ENCODE assay signal across 9 cellular contexts in genomic region chr12:53756300-53757094, GRCh38. TPM values are rescaled to one million over a fixed set of nuclear protein-coding genes. Genes with fewer than 3 reads are reported as not detected.
DNase-seq lines count a peak whose midpoint lies in the region; FAIRE-seq and TF ChIP-seq lines count a peak whose summit lies in the region.
"Had no signal": no experiment of that assay in that cellular context is flagged by ENCODE, and none has a peak within 500 bp of the region (broad histone marks: within the 10 kb centered on the region; RNA-seq: fewer than 3 reads in every experiment).

No MANE protein-coding gene starts in this region.

- dilution Hi-C loops in endothelial cell of umbilical vein (cut with MboI; ENCODE audit: extremely low pct_ligation_motif_present, low sequenced_read_pairs) = no loop called here

- no peaks in the 10 kb centered on the region for H3K79me1 ChIP-seq in trophoblast cell (ENCODE audit: low read length)

- H3K9me1 ChIP-seq in endothelial cell of umbilical vein (replicated peaks; ENCODE audit: control insufficient read depth, extremely low read depth, insufficient read depth, low read length) = no peaks in the 10 kb centered on the region

- H3K4ac ChIP-seq in trophoblast cell (ENCODE audit: low read depth, low read length) = no peak overlapping the region

- CTCF ChIA-PET in endothelial cell of umbilical vein (lab: Charles Lee) = interaction anchor here (0.7 to 3.7 kb wide), 21 partner anchors 9 to 705 kb away, joined by 3 to 69 read pairs (median 4); no protein-coding TSS in a partner anchor

- H3K9ac ChIP-seq in endothelial cell of umbilical vein (replicated peaks; ENCODE audit: extremely low read depth, insufficient read depth, low read length) = no peak overlapping the region
- H3K9ac ChIP-seq in trophoblast cell (ENCODE audit: low read length) = no peak overlapping the region

- H3K27me3 ChIP-seq in endothelial cell of umbilical vein (ENCODE audit: control insufficient read depth in 2 of 2, insufficient read depth in 2 of 2, low read length in 2 of 2) = peaks cover 59 to 69% of the 10 kb centered on the region in 2 experiments
- peaks cover 40% of the 10 kb centered on the region for H3K27me3 ChIP-seq in trophoblast cell (ENCODE audit: insufficient read depth, low read length)
- no peaks in the 10 kb centered on the region for H3K27me3 ChIP-seq in ascending aorta

- no peak overlapping the region for H2AK5ac ChIP-seq in trophoblast cell (ENCODE audit: low read length)

- no peaks in the 10 kb centered on the region for H3K79me2 ChIP-seq in endothelial cell of umbilical vein (ENCODE audit: control insufficient read depth, insufficient read depth, low read length)
- H3K79me2 ChIP-seq in trophoblast cell (ENCODE audit: control insufficient read depth, insufficient read depth, low read length, poor library complexity) = no peaks in the 10 kb centered on the region

- H3K4me3 ChIP-seq in endothelial cell of umbilical vein (replicated peaks in 1 of 3; ENCODE audit: insufficient read depth in 1 of 3, low read depth in 1 of 3, low read length in 3 of 3) = no peak overlapping the region
- H3K4me3 ChIP-seq in trophoblast cell (ENCODE audit: low read depth, low read length) = no peak overlapping the region
- H3K4me3 ChIP-seq in ascending aorta = peak overlapping the region in 1 of 2 donors; percentile 20

- H3K4me1 ChIP-seq in endothelial cell of umbilical vein (ENCODE audit: control insufficient read depth, extremely low read depth, insufficient read depth, low read length) = peaks cover 3% of the 10 kb centered on the region
- H3K4me1 ChIP-seq in trophoblast cell (ENCODE audit: control insufficient read depth in 1 of 2, insufficient read depth in 2 of 2, low read length in 2 of 2) = peaks cover 2% of the 10 kb centered on the region in 2 experiments
- peaks cover 0 to 4% of the 10 kb centered on the region in 2 donors for H3K4me1 ChIP-seq in ascending aorta

- DNase-seq in NCI-H1694 treated with DMSO at 0.1 percent for 48 hours (lab: John Stamatoyannopoulos, UW) (peak; percentile 17), NCI-H1694 (lab: John Stamatoyannopoulos, UW) (no peak), NCI-H69 (lab: John Stamatoyannopoulos, UW) (peak; percentile 24), endothelial cell of umbilical vein (ENCODE audit: low read depth, low spot score) (no peak), trophoblast cell (no peak), activated gamma-delta T cell (lab: John Stamatoyannopoulos, UW) (no peak), NCI-H510A treated with DMSO at 0.1 percent for 48 hours (lab: John Stamatoyannopoulos, UW) (no peak), ascending aorta (ENCODE audit: low spot score in 2 of 2) (no peak)

- H4K20me1 ChIP-seq in endothelial cell of umbilical vein (replicated peaks; ENCODE audit: control insufficient read depth, extremely low read depth, insufficient read depth, low read length) = no peaks in the 10 kb centered on the region

- H3K14ac ChIP-seq in trophoblast cell (ENCODE audit: low read length) = no peak overlapping the region

- POLR2A ChIA-PET in endothelial cell of umbilical vein (lab: Charles Lee) = no interaction called here

- H4K12ac ChIP-seq in trophoblast cell (ENCODE audit: low read depth, low read length) = no peak overlapping the region

- H3K4me2 ChIP-seq in endothelial cell of umbilical vein (ENCODE audit: insufficient read depth, low read length) (peak overlapping the region; percentile 26), trophoblast cell (ENCODE audit: low read length) (peak overlapping the region; percentile 56)

- no peak overlapping the region for H3K18ac ChIP-seq in trophoblast cell (ENCODE audit: low read length)

- no TSS peak for BruUV-seq in endothelial cell of umbilical vein (replicated peaks; lab: Mats Ljungman, UMichigan)

- no peaks in the 10 kb centered on the region for H3K36me3 ChIP-seq in endothelial cell of umbilical vein (ENCODE audit: control insufficient read depth in 2 of 2, extremely low read depth in 1 of 2, insufficient read depth in 2 of 2, low read length in 2 of 2)
- no peaks in the 10 kb centered on the region for H3K36me3 ChIP-seq in trophoblast cell (ENCODE audit: control insufficient read depth in 1 of 2, insufficient read depth in 2 of 2, low read length in 2 of 2)
- H3K36me3 ChIP-seq in ascending aorta = no peaks in the 10 kb centered on the region

- H3K9me3 ChIP-seq in endothelial cell of umbilical vein (replicated peaks; ENCODE audit: control insufficient read depth, insufficient read depth, low read length) = no peaks in the 10 kb centered on the region
- peaks cover 2% of the 10 kb centered on the region for H3K9me3 ChIP-seq in trophoblast cell (ENCODE audit: insufficient read depth, low read depth, low read length)
- no peaks in the 10 kb centered on the region for H3K9me3 ChIP-seq in ascending aorta

- H2BK120ac ChIP-seq in trophoblast cell (ENCODE audit: insufficient read depth, low read length, poor library complexity) = no peak overlapping the region

- no peak overlapping the region for H4K91ac ChIP-seq in trophoblast cell (ENCODE audit: low read depth, low read length)

- intact Hi-C loops in endothelial cell of umbilical vein (cut with micrococcal nuclease) = loop anchor here (10.0 kb wide), 1 partner anchor 448 kb away; no protein-coding TSS in a partner anchor
- intact Hi-C loops in ascending aorta (cut with DNase I) = no loop called here

- no peak for TF ChIP-seq CTCF in endothelial cell of umbilical vein (IDR thresholded peaks at IDR 0.05; ENCODE audit: extremely low read depth in 1 of 2, insufficient read depth in 1 of 2, low read depth in 1 of 2, low read length in 2 of 2)
- TF ChIP-seq CTCF in ascending aorta (IDR thresholded peaks at IDR 0.05) = no peak

- no peak overlapping the region for H3K23ac ChIP-seq in trophoblast cell (ENCODE audit: low read length)

- FAIRE-seq in endothelial cell of umbilical vein (lab: Jason Lieb, UNC) = no peak
- FAIRE-seq: A204.1 had no signal

- H3K27ac ChIP-seq in endothelial cell of umbilical vein (ENCODE audit: insufficient read depth, low read depth, low read length) (no peak overlapping the region), trophoblast cell (ENCODE audit: low read depth, low read length) (no peak overlapping the region), ascending aorta (no peak overlapping the region)

- TF ChIP-seq POLR2A in endothelial cell of umbilical vein (IDR thresholded peaks at IDR 0.05; ENCODE audit: low read depth, low read length) = no peak

- whole genome bisulfite sequencing in trophoblast cell (ENCODE audit: extremely low coverage, insufficient coverage, insufficient read length) = no CpG with 5 or more reads among the region's 5 CpGs

- H2BK5ac ChIP-seq in trophoblast cell (ENCODE audit: low read depth, low read length, poor library complexity) = no peak overlapping the region

- H2AFZ ChIP-seq in endothelial cell of umbilical vein (ENCODE audit: low read depth, low read length) = no peak overlapping the region
- peak overlapping the region; percentile 52 for H2AFZ ChIP-seq in trophoblast cell (ENCODE audit: insufficient read depth, low read length, poor library complexity)

- H4K8ac ChIP-seq in trophoblast cell (ENCODE audit: low read depth, low read length) = no peak overlapping the region

- H2BK12ac ChIP-seq in trophoblast cell (ENCODE audit: low read length) = no peak overlapping the region

TF ChIP-seq in endothelial cell of umbilical vein, 7 proteins besides CTCF, POLR2A, EP300 and RAD21:
- TF ChIP-seq POLR2AphosphoS5 (IDR thresholded peaks at IDR 0.05; ENCODE audit: insufficient read depth, low read depth, low read length) (no peak), GATA2 (IDR thresholded peaks at IDR 0.05; ENCODE audit: insufficient read depth, insufficient read length, low read depth, low read length) (no peak), FOS (IDR thresholded peaks at IDR 0.05; ENCODE audit: borderline replicate concordance, insufficient read depth, low read length) (no peak), JUN (IDR thresholded peaks at IDR 0.05; ENCODE audit: borderline replicate concordance, insufficient read depth, insufficient read length, low read depth) (no peak), MAX (IDR thresholded peaks at IDR 0.05; ENCODE audit: insufficient read depth, insufficient read length) (no peak), MYC (IDR thresholded peaks at IDR 0.05; ENCODE audit: low read depth, low read length) (no peak), EZH2 (IDR thresholded peaks at IDR 0.05; ENCODE audit: borderline replicate concordance, low read depth, low read length, severe bottlenecking) (no peak)

RNA-seq across cellular contexts. Expression of gene CISTR, which starts 4.7 kb away (rescaled TPM):
- total RNA-seq in endothelial cell of umbilical vein (not detected in 2 replicates), ascending aorta (not detected)
- polyA plus RNA-seq in endothelial cell of umbilical vein = not detected in 2 replicates
- polyA plus RNA-seq in endothelial cell of umbilical vein (2011; cell fraction: cytosol; rRNA removed) = not detected in 2 replicates
- polyA plus RNA-seq in endothelial cell of umbilical vein (2011; cell fraction: nucleus; rRNA removed) = not detected in 2 replicates
- not detected in 2 replicates for polyA plus RNA-seq in endothelial cell of umbilical vein (2012)
- polyA minus RNA-seq in endothelial cell of umbilical vein = not detected in 2 replicates
- polyA minus RNA-seq in endothelial cell of umbilical vein (2011; cell fraction: cytosol; rRNA and poly(A)+ RNA removed) = not detected
- not detected in 2 replicates for polyA minus RNA-seq in endothelial cell of umbilical vein (2011; cell fraction: nucleus; rRNA and poly(A)+ RNA removed)
- polyA plus RNA-seq in trophoblast cell (2013) = not detected in 2 replicates

RNA-seq across cellular contexts. Expression of gene CALCOCO1, which starts 29.2 kb away (rescaled TPM):
- total RNA-seq in endothelial cell of umbilical vein (61.8 and 70.9 TPM in 2 replicates), ascending aorta (258 TPM)
- polyA plus RNA-seq in endothelial cell of umbilical vein = 135 and 146 TPM in 2 replicates
- 59.0 and 74.5 TPM in 2 replicates for polyA plus RNA-seq in endothelial cell of umbilical vein (2011; cell fraction: cytosol; rRNA removed)
- 435 and 521 TPM in 2 replicates for polyA plus RNA-seq in endothelial cell of umbilical vein (2011; cell fraction: nucleus; rRNA removed)
- polyA plus RNA-seq in endothelial cell of umbilical vein (2012) = 63.7 and 64.1 TPM in 2 replicates
- polyA minus RNA-seq in endothelial cell of umbilical vein = 102 and 136 TPM in 2 replicates
- 8.0 TPM for polyA minus RNA-seq in endothelial cell of umbilical vein (2011; cell fraction: cytosol; rRNA and poly(A)+ RNA removed)
- 79.0 and 96.8 TPM in 2 replicates for polyA minus RNA-seq in endothelial cell of umbilical vein (2011; cell fraction: nucleus; rRNA and poly(A)+ RNA removed)
- 44.9 and 46.2 TPM in 2 replicates for polyA plus RNA-seq in trophoblast cell (2013)

Comparison
In these comparisons a context has a peak if more than half of its experiments do, and no peak if none do; other contexts are left out.
1. DNase-seq: peak in NCI-H1694 treated with DMSO at 0.1 percent for 48 hours (single experiment) and NCI-H69 (single experiment); none in NCI-H1694 (single experiment), endothelial cell of umbilical vein (single experiment), trophoblast cell (0 of 2), activated gamma-delta T cell (single experiment), NCI-H510A treated with DMSO at 0.1 percent for 48 hours (single experiment) and ascending aorta (0 of 2).